In genomic region chr3:175932586-175932985, GRCh38 we compare ENCODE assay signal across 21 cellular contexts.
DNase-seq lines count a peak whose midpoint lies in the region; ATAC-seq and TF ChIP-seq lines count a peak whose summit lies in the region.
"Had no signal": no experiment of that assay in that cellular context is flagged by ENCODE, and none has a peak within 500 bp of the region (broad histone marks: within the 10 kb centered on the region; RNA-seq: fewer than 3 reads in every experiment).

No MANE protein-coding gene starts in this region.

- no peak for TF ChIP-seq CTCF in fibroblast of the aortic adventitia (IDR thresholded peaks at IDR 0.05; ENCODE audit: insufficient read depth, low read length)

- ATAC-seq in HG03139 (IDR thresholded peaks at IDR 0.05; ENCODE audit: unreplicated experiment): no peak
- ATAC-seq: activated CD8-positive, alpha-beta T cell treated with anti-CD3 and anti-CD28 coated beads, Interleukin-2, amount 10 ng/mL, durations not matched to agents 7 days and 5 days had no signal

- H3K4me3 ChIP-seq in fibroblast of the aortic adventitia (ENCODE audit: low read depth, low read length): no peak overlapping the region
- H3K4me3 ChIP-seq: spleen, thoracic aorta, vagina had no signal

- DNase-seq in HCEC 1CT (peak; percentile 32), astrocyte of the hippocampus (ENCODE audit: low read depth, low spot score) (peak; percentile 23), fibroblast of the aortic adventitia (ENCODE audit: low read depth) (peak; percentile 14), stromal cell of bone marrow (ENCODE audit: low read depth) (peak; percentile 13), inferior parietal cortex (ENCODE audit: extremely low spot score) (no peak), Ammon's horn (ENCODE audit: low spot score) (no peak)
- DNase-seq: activated CD8-positive, alpha-beta T cell treated with anti-CD3 and anti-CD28 coated beads, Interleukin-2, amount 10 ng/mL, durations not matched to agents 7 days and 5 days; AML-193; amniotic stem cell; MM.1S; naive B cell; NCI-H146; NCI-H526; occipital lobe; spleen; stimulated activated CD4-positive, alpha-beta T cell treated with anti-CD3 and anti-CD28 coated beads, Interleukin-4, amount 100 ng/mL, for 1 hour; stimulated activated naive CD4-positive, alpha-beta T cell; T-helper 9 cell had no signal

Comparison
In these comparisons a context has a peak if more than half of its experiments do, and no peak if none do; other contexts are left out.
1. DNase-seq: peak in HCEC 1CT (single experiment), astrocyte of the hippocampus (single experiment), fibroblast of the aortic adventitia (single experiment) and stromal cell of bone marrow (single experiment); none in inferior parietal cortex (single experiment) and Ammon's horn (single experiment).